18 cellular contexts compared by ENCODE assay signal in the genomic region with DNA sequence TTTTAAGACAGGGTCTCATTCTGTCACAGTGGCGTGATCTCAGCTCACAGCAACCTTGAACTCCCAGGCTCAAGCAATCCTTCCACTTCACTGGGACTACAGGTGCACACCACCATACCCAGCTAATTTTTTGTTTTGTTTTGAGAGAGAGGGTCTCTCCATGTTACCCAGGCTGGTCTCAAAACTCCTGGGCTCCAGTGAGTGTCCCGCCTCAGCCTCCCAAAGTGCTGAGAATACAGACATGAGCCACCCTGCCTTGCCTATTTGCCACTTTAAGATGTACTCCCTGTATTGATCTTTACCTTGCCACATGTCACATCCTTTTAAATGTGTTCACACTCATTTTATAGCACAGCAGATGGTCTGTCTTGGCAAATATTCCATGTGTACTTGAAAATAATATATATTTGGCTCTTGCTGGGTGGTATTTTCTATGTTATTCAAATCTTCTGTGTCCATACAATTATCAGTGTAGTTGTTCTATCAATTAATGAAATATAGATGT. TPM values are rescaled to one million over a fixed set of nuclear protein-coding genes. Genes with fewer than 3 reads are reported as not detected.
DNase-seq lines count a peak whose midpoint lies in the region; ATAC-seq and TF ChIP-seq lines count a peak whose summit lies in the region.
"Had no signal": no experiment of that assay in that cellular context is flagged by ENCODE, and none has a peak within 500 bp of the region (broad histone marks: within the 10 kb centered on the region; RNA-seq: fewer than 3 reads in every experiment).

No MANE protein-coding gene starts in this region.

- H3K4me1 Mint-ChIP-seq in activated CD4-positive, alpha-beta memory T cell treated with anti-CD3 and anti-CD28 coated beads for 36 hours (ENCODE audit: low read depth), result peaks cover 76% of the 10 kb centered on the region
- H3K4me1 Mint-ChIP-seq in activated CD4-positive, alpha-beta memory T cell treated with anti-CD3 and anti-CD28 coated beads, Interleukin-2, amount 10 ng/mL, durations not matched to agents 7 days and 5 days, result peaks cover 65% of the 10 kb centered on the region
- H3K4me1 Mint-ChIP-seq in dendritic cell treated with granulocyte-macrophage colony-stimulating factor and Interleukin-4, amounts not matched to agents 40 ng/mL and 50 ng/mL, for 4 days (ENCODE audit: low read depth), result peaks cover 38% of the 10 kb centered on the region
- H3K4me1 Mint-ChIP-seq in stimulated activated memory B cell treated with anti-CD40 and anti-IgM and Interleukin-4, amounts not matched to agents 10 μg/mL and 1 μg/mL and 100 μg/mL, for 72 hours, result peaks cover 39% of the 10 kb centered on the region

- ATAC-seq in stimulated activated memory B cell treated with anti-CD40 and anti-IgM and Interleukin-4, amounts not matched to agents 10 μg/mL and 1 μg/mL and 100 μg/mL, for 72 hours, result no peak
- ATAC-seq: body of pancreas, esophagus mucosa had no signal

- H3K36me3 ChIP-seq in PC-9 (ENCODE audit: low read depth), result peaks cover 18% of the 10 kb centered on the region

- H3K27ac ChIP-seq in PC-9, result peak overlapping the region; percentile 99
- H3K27ac ChIP-seq: body of pancreas had no signal

- H4K20me1 ChIP-seq in PC-9 (ENCODE audit: insufficient read depth), result no peaks in the 10 kb centered on the region

- no peaks in the 10 kb centered on the region for H3K27me3 Mint-ChIP-seq in activated CD4-positive, alpha-beta memory T cell treated with anti-CD3 and anti-CD28 coated beads for 36 hours
- H3K27me3 Mint-ChIP-seq in activated CD4-positive, alpha-beta memory T cell treated with anti-CD3 and anti-CD28 coated beads, Interleukin-2, amount 10 ng/mL, durations not matched to agents 7 days and 5 days, result no peaks in the 10 kb centered on the region
- no peaks in the 10 kb centered on the region for H3K27me3 Mint-ChIP-seq in dendritic cell treated with granulocyte-macrophage colony-stimulating factor and Interleukin-4, amounts not matched to agents 40 ng/mL and 50 ng/mL, for 4 days
- no peaks in the 10 kb centered on the region for H3K27me3 Mint-ChIP-seq in stimulated activated memory B cell treated with anti-CD40 and anti-IgM and Interleukin-4, amounts not matched to agents 10 μg/mL and 1 μg/mL and 100 μg/mL, for 72 hours
- H3K27me3 Mint-ChIP-seq: memory B cell had no signal

- DNase-seq in activated CD4-positive, alpha-beta memory T cell treated with anti-CD3 and anti-CD28 coated beads for 36 hours, result no peak
- no peak for DNase-seq in activated CD4-positive, alpha-beta memory T cell treated with anti-CD3 and anti-CD28 coated beads, Interleukin-2, amount 10 ng/mL, durations not matched to agents 7 days and 5 days
- DNase-seq in PC-9, result no peak
- DNase-seq in superior temporal gyrus (ENCODE audit: extremely low spot score), result no peak
- no peak for DNase-seq in stimulated activated CD4-positive, alpha-beta T cell treated with anti-CD3 and anti-CD28 coated beads, Interleukin-2, amount 100 ng/mL, for 48 hours
- no peak for DNase-seq in C1 segment of cervical spinal cord (lab: John Stamatoyannopoulos, UW)
- DNase-seq: activated CD4-positive, CD25-positive, alpha-beta regulatory T cell; activated T-cell treated with anti-CD3 and anti-CD28 coated beads, Interleukin-2, amount 50 U/mL, for 48 hours; body of pancreas; head of caudate nucleus; MG63; sigmoid colon; stimulated activated CD4-positive, alpha-beta T cell treated with anti-CD3 and anti-CD28 coated beads, Interleukin-4, amount 100 ng/mL, for 4 hours had no signal

- CTCF ChIA-PET in activated CD4-positive, alpha-beta memory T cell treated with anti-CD3 and anti-CD28 coated beads for 36 hours (lab: Charles Lee), result interaction anchor here (0.7 kb wide), 1 partner anchor 25 kb away, joined by 3 read pairs; no protein-coding TSS in a partner anchor
- CTCF ChIA-PET in activated CD4-positive, alpha-beta memory T cell treated with anti-CD3 and anti-CD28 coated beads, Interleukin-2, amount 10 ng/mL, durations not matched to agents 7 days and 5 days (lab: Charles Lee), result interaction anchor here (1.0 kb wide), 2 partner anchors 12 to 101 kb away, joined by 3 to 4 read pairs; no protein-coding TSS in a partner anchor
- CTCF ChIA-PET in PC-9 (lab: Charles Lee), result no interaction called here

- no peaks in the 10 kb centered on the region for H3K9me2 ChIP-seq in PC-9 (ENCODE audit: insufficient read depth)

- no peak overlapping the region for H3K4me3 ChIP-seq in PC-9
- H3K4me3 ChIP-seq: body of pancreas, MG63, sigmoid colon had no signal

- H3K36me3 Mint-ChIP-seq in activated CD4-positive, alpha-beta memory T cell treated with anti-CD3 and anti-CD28 coated beads for 36 hours, result peaks cover 47% of the 10 kb centered on the region
- peaks cover 52% of the 10 kb centered on the region for H3K36me3 Mint-ChIP-seq in activated CD4-positive, alpha-beta memory T cell treated with anti-CD3 and anti-CD28 coated beads, Interleukin-2, amount 10 ng/mL, durations not matched to agents 7 days and 5 days (ENCODE audit: low read depth)
- H3K36me3 Mint-ChIP-seq in dendritic cell treated with granulocyte-macrophage colony-stimulating factor and Interleukin-4, amounts not matched to agents 40 ng/mL and 50 ng/mL, for 4 days (ENCODE audit: low read depth), result peaks cover 42% of the 10 kb centered on the region
- peaks cover 36% of the 10 kb centered on the region for H3K36me3 Mint-ChIP-seq in stimulated activated memory B cell treated with anti-CD40 and anti-IgM and Interleukin-4, amounts not matched to agents 10 μg/mL and 1 μg/mL and 100 μg/mL, for 72 hours

- H3K4me3 Mint-ChIP-seq in activated CD4-positive, alpha-beta memory T cell treated with anti-CD3 and anti-CD28 coated beads for 36 hours, result no peak overlapping the region
- no peak overlapping the region for H3K4me3 Mint-ChIP-seq in activated CD4-positive, alpha-beta memory T cell treated with anti-CD3 and anti-CD28 coated beads, Interleukin-2, amount 10 ng/mL, durations not matched to agents 7 days and 5 days
- no peak overlapping the region for H3K4me3 Mint-ChIP-seq in dendritic cell treated with granulocyte-macrophage colony-stimulating factor and Interleukin-4, amounts not matched to agents 40 ng/mL and 50 ng/mL, for 4 days
- no peak overlapping the region for H3K4me3 Mint-ChIP-seq in stimulated activated memory B cell treated with anti-CD40 and anti-IgM and Interleukin-4, amounts not matched to agents 10 μg/mL and 1 μg/mL and 100 μg/mL, for 72 hours
- H3K4me3 Mint-ChIP-seq: memory B cell had no signal

- H2AFZ ChIP-seq in PC-9, result no peak overlapping the region

- peaks cover 71% of the 10 kb centered on the region for H3F3A ChIP-seq in PC-9 (ENCODE audit: insufficient read depth, low read depth)

- TF ChIP-seq CTCF in PC-9 (conservative IDR thresholded peaks at IDR 0.05), result no peak

- H3K79me2 ChIP-seq in PC-9 (ENCODE audit: low read depth), result peaks cover 62% of the 10 kb centered on the region

- BruUV-seq in PC-9 (replicated peaks; lab: Mats Ljungman, UMichigan), result no TSS peak

- intact Hi-C loops in activated CD4-positive, alpha-beta memory T cell treated with anti-CD3 and anti-CD28 coated beads for 36 hours (cut with micrococcal nuclease), result no loop called here
- intact Hi-C loops in PC-9 (cut with micrococcal nuclease; ENCODE audit: unreplicated experiment), result no loop called here
- intact Hi-C loops in dendritic cell treated with granulocyte-macrophage colony-stimulating factor and Interleukin-4, amounts not matched to agents 40 ng/mL and 50 ng/mL, for 4 days (cut with micrococcal nuclease), result no loop called here

- H3K4me2 ChIP-seq in PC-9, result peak overlapping the region; percentile 30

- POLR2A ChIA-PET in activated CD4-positive, alpha-beta memory T cell treated with anti-CD3 and anti-CD28 coated beads for 36 hours (lab: Charles Lee), result interaction anchor here (0.6 to 9.0 kb wide), 3 partner anchors 28 to 84 kb away, joined by 3 to 242 read pairs (median 193); no protein-coding TSS in a partner anchor
- POLR2A ChIA-PET in activated CD4-positive, alpha-beta memory T cell treated with anti-CD3 and anti-CD28 coated beads, Interleukin-2, amount 10 ng/mL, durations not matched to agents 7 days and 5 days (lab: Charles Lee), result interaction anchor here (0.8 to 9.3 kb wide), 4 partner anchors 26 to 82 kb away, joined by 4 to 188 read pairs (median 139); no protein-coding TSS in a partner anchor
- POLR2A ChIA-PET in PC-9 (lab: Charles Lee; ENCODE audit: unreplicated experiment), result interaction anchor here (0.8 kb wide), 1 partner anchor 25 kb away, joined by 6 read pairs; no protein-coding TSS in a partner anchor

- no peaks in the 10 kb centered on the region; the same call in none of the 2 replicates for H3K9me3 ChIP-seq in PC-9 (ENCODE audit: insufficient read depth, low read depth)
- H3K9me3 ChIP-seq: body of pancreas, neutrophil, sigmoid colon had no signal

- H3K27ac Mint-ChIP-seq in activated CD4-positive, alpha-beta memory T cell treated with anti-CD3 and anti-CD28 coated beads for 36 hours, result peak overlapping the region; percentile 89
- no peak overlapping the region for H3K27ac Mint-ChIP-seq in activated CD4-positive, alpha-beta memory T cell treated with anti-CD3 and anti-CD28 coated beads, Interleukin-2, amount 10 ng/mL, durations not matched to agents 7 days and 5 days
- H3K27ac Mint-ChIP-seq in dendritic cell treated with granulocyte-macrophage colony-stimulating factor and Interleukin-4, amounts not matched to agents 40 ng/mL and 50 ng/mL, for 4 days, result peak overlapping the region; percentile 56
- H3K27ac Mint-ChIP-seq in stimulated activated memory B cell treated with anti-CD40 and anti-IgM and Interleukin-4, amounts not matched to agents 10 μg/mL and 1 μg/mL and 100 μg/mL, for 72 hours, result peak overlapping the region; percentile 72
- H3K27ac Mint-ChIP-seq: memory B cell had no signal

- no peaks in the 10 kb centered on the region for H3K27me3 ChIP-seq in PC-9 (ENCODE audit: insufficient read depth, low read depth)
- H3K27me3 ChIP-seq: body of pancreas, MG63, neutrophil, sigmoid colon had no signal

- H3K9me3 Mint-ChIP-seq in activated CD4-positive, alpha-beta memory T cell treated with anti-CD3 and anti-CD28 coated beads for 36 hours, result peaks cover 7% of the 10 kb centered on the region
- H3K9me3 Mint-ChIP-seq in activated CD4-positive, alpha-beta memory T cell treated with anti-CD3 and anti-CD28 coated beads, Interleukin-2, amount 10 ng/mL, durations not matched to agents 7 days and 5 days, result peaks cover 9% of the 10 kb centered on the region
- no peaks in the 10 kb centered on the region for H3K9me3 Mint-ChIP-seq in dendritic cell treated with granulocyte-macrophage colony-stimulating factor and Interleukin-4, amounts not matched to agents 40 ng/mL and 50 ng/mL, for 4 days
- H3K9me3 Mint-ChIP-seq in stimulated activated memory B cell treated with anti-CD40 and anti-IgM and Interleukin-4, amounts not matched to agents 10 μg/mL and 1 μg/mL and 100 μg/mL, for 72 hours, result peaks cover 4% of the 10 kb centered on the region

- peaks cover 84% of the 10 kb centered on the region for H3K4me1 ChIP-seq in PC-9 (replicated peaks; ENCODE audit: insufficient read depth)

RNA-seq across cellular contexts. Expression of gene VMP1, which starts 50.5 kb away (rescaled TPM):
- 100 to 1,000 TPM; 517 to 553 TPM for total RNA-seq in activated CD4-positive, alpha-beta memory T cell treated with anti-CD3 and anti-CD28 coated beads for 36 hours
- 100 to 1,000 TPM; 398 to 408 TPM for total RNA-seq in activated CD4-positive, alpha-beta memory T cell treated with anti-CD3 and anti-CD28 coated beads, Interleukin-2, amount 10 ng/mL, durations not matched to agents 7 days and 5 days
- total RNA-seq in PC-9 (2021), result 222 and 236 TPM in 2 replicates

RNA-seq across cellular contexts. Expression of gene PTRH2, which starts 50.7 kb away (rescaled TPM):
- total RNA-seq in activated CD4-positive, alpha-beta memory T cell treated with anti-CD3 and anti-CD28 coated beads for 36 hours, result 10 to 100 TPM; 35.9 TPM
- 10 to 100 TPM; 22.8 to 23.3 TPM for total RNA-seq in activated CD4-positive, alpha-beta memory T cell treated with anti-CD3 and anti-CD28 coated beads, Interleukin-2, amount 10 ng/mL, durations not matched to agents 7 days and 5 days
- 23.3 and 25.9 TPM in 2 replicates for total RNA-seq in PC-9 (2021)
